1 cellular context compared by ENCODE assay signal in the genomic region with DNA sequence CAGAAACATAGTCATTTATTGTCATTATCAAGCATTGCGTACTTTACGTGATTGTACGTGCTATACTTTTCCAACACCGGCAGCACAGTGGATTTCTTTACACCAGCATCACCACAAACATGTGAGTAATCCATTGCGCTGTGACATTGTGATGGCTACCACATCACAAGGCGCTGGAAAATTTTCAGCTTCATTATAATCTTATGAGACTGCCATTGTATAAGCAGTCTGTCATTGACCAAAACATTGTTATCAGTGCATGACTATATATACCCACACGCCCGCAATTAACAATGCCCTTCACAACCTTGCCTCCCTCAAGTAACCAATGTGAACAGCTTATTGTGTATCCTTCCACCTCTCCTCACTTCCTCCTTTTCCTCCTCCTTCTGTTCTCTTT.
TF ChIP-seq lines count a peak whose summit lies in the region.

No MANE protein-coding gene starts in this region.

TF ChIP-seq in IMR-90, 13 proteins besides CTCF, POLR2A, EP300 and RAD21 (continued from another document):
- TF ChIP-seq, protein P1, sequence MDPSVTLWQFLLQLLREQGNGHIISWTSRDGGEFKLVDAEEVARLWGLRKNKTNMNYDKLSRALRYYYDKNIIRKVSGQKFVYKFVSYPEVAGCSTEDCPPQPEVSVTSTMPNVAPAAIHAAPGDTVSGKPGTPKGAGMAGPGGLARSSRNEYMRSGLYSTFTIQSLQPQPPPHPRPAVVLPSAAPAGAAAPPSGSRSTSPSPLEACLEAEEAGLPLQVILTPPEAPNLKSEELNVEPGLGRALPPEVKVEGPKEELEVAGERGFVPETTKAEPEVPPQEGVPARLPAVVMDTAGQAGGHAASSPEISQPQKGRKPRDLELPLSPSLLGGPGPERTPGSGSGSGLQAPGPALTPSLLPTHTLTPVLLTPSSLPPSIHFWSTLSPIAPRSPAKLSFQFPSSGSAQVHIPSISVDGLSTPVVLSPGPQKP (IDR thresholded peaks at IDR 0.05; ENCODE audit: borderline replicate concordance, low read depth, low read length): no peak
- TF ChIP-seq RFX5 (IDR thresholded peaks at IDR 0.05; ENCODE audit: low read depth, low read length) (no peak), MAZ (IDR thresholded peaks at IDR 0.05; ENCODE audit: borderline replicate concordance, low read depth, low read length) (no peak), RCOR1 (IDR thresholded peaks at IDR 0.05; ENCODE audit: insufficient replicate concordance, low read length) (no peak), NFE2L2 (IDR thresholded peaks at IDR 0.05; ENCODE audit: low read depth, low read length) (no peak), MXI1 (IDR thresholded peaks at IDR 0.05; ENCODE audit: borderline replicate concordance, low read depth, low read length) (no peak)
TF ChIP-seq in IMR-90: peak in this region for 0.
